In genomic region chr20:56676001-56676400, GRCh38 we compare ENCODE assay signal across 1 cellular context.
TF ChIP-seq lines count a peak whose summit lies in the region.

No MANE protein-coding gene starts in this region.

TF ChIP-seq in IMR-90, 13 proteins besides CTCF, POLR2A, EP300 and RAD21 (continued from another document):
- no peak for TF ChIP-seq BHLHE40 (IDR thresholded peaks at IDR 0.05; ENCODE audit: low read depth, low read length)
- no peak for TF ChIP-seq MAFK (IDR thresholded peaks at IDR 0.05; ENCODE audit: low read depth, low read length)
- no peak for TF ChIP-seq FOS (IDR thresholded peaks at IDR 0.05; ENCODE audit: low read depth, low read length)
- no peak for TF ChIP-seq USF2 (IDR thresholded peaks at IDR 0.05; ENCODE audit: low read depth, low read length)
- TF ChIP-seq MAZ (IDR thresholded peaks at IDR 0.05; ENCODE audit: borderline replicate concordance, low read depth, low read length), result no peak
- TF ChIP-seq CHD1 (IDR thresholded peaks at IDR 0.05; ENCODE audit: low read depth, low read length), result no peak
- TF ChIP-seq NFE2L2 (IDR thresholded peaks at IDR 0.05; ENCODE audit: low read depth, low read length), result no peak
